Comparison of ENCODE assay signal across 1 cellular context in genomic region chr20:47250360-47250759, GRCh38.
A peak's percentile ranks its signal among the peaks of the same experiment; 100 is the strongest.
TF ChIP-seq lines count a peak whose summit lies in the region.

No MANE protein-coding gene starts in this region.

TF ChIP-seq in HepG2, 621 proteins besides CTCF, POLR2A, EP300 and RAD21 (continued from another document):
- TF ChIP-seq ZNF646 (CRISPR knock-in tag; IDR thresholded peaks at IDR 0.05) (no peak), ZBTB42 (CRISPR knock-in tag; IDR thresholded peaks at IDR 0.05) (no peak), BRD4 (CRISPR knock-in tag; IDR thresholded peaks at IDR 0.05) (no peak), ZNF569 (CRISPR knock-in tag; IDR thresholded peaks at IDR 0.05; ENCODE audit: borderline replicate concordance) (no peak), ZBTB46 (CRISPR knock-in tag; IDR thresholded peaks at IDR 0.05; ENCODE audit: borderline replicate concordance) (no peak), ZNF75D (CRISPR knock-in tag; IDR thresholded peaks at IDR 0.05; ENCODE audit: borderline replicate concordance) (no peak), CENPBD1 (CRISPR knock-in tag; IDR thresholded peaks at IDR 0.05; ENCODE audit: borderline replicate concordance, low read depth) (no peak), TFDP1 (CRISPR knock-in tag; IDR thresholded peaks at IDR 0.05; ENCODE audit: borderline replicate concordance) (0 out of 2 replicates have a peak, but pooled peaks have one; percentile 21), CREM (IDR thresholded peaks at IDR 0.05) (no peak), CREM (CRISPR knock-in tag; IDR thresholded peaks at IDR 0.05) (no peak), TRIM22 (IDR thresholded peaks at IDR 0.05) (no peak), MED1 (CRISPR knock-in tag; IDR thresholded peaks at IDR 0.05) (no peak), ZNF296 (CRISPR knock-in tag; conservative IDR thresholded peaks at IDR 0.05) (no peak), TCF7L2 (IDR thresholded peaks at IDR 0.05; ENCODE audit: low read depth, low read length) (no peak), RXRB (CRISPR knock-in tag; IDR thresholded peaks at IDR 0.05; ENCODE audit: borderline replicate concordance) (no peak), MEIS2 (CRISPR knock-in tag; IDR thresholded peaks at IDR 0.05) (0 out of 2 replicates have a peak, but pooled peaks have one; percentile 30), DZIP1 (CRISPR knock-in tag; IDR thresholded peaks at IDR 0.05) (no peak), AKAP8 (CRISPR knock-in tag; IDR thresholded peaks at IDR 0.05) (0 out of 2 replicates have a peak, but pooled peaks have one; percentile 45), KDM5B (CRISPR knock-in tag; IDR thresholded peaks at IDR 0.05; ENCODE audit: borderline replicate concordance) (0 out of 2 replicates have a peak, but pooled peaks have one; percentile 26), ZNF709 (CRISPR knock-in tag; IDR thresholded peaks at IDR 0.05) (no peak), BHLHE40 (IDR thresholded peaks at IDR 0.05; ENCODE audit: low read length) (no peak), TOPORS (CRISPR knock-in tag; IDR thresholded peaks at IDR 0.05) (no peak), ZBTB49 (CRISPR knock-in tag; IDR thresholded peaks at IDR 0.05; ENCODE audit: borderline replicate concordance) (no peak), ZNF501 (CRISPR knock-in tag; IDR thresholded peaks at IDR 0.05) (0 out of 2 replicates have a peak, but pooled peaks have one; percentile 3), NFKB2 (CRISPR knock-in tag; IDR thresholded peaks at IDR 0.05; ENCODE audit: borderline replicate concordance) (0 out of 2 replicates have a peak, but pooled peaks have one; percentile 31), CHCHD3 (CRISPR knock-in tag; IDR thresholded peaks at IDR 0.05) (no peak), ZFY (CRISPR knock-in tag; IDR thresholded peaks at IDR 0.05) (0 out of 2 replicates have a peak, but pooled peaks have one; percentile 3), ZNF790 (CRISPR knock-in tag; IDR thresholded peaks at IDR 0.05; ENCODE audit: borderline replicate concordance) (no peak), HMG20B (CRISPR knock-in tag; conservative IDR thresholded peaks at IDR 0.05) (no peak)
